Comparison of ENCODE assay signal across 16 cellular contexts in the genomic region with DNA sequence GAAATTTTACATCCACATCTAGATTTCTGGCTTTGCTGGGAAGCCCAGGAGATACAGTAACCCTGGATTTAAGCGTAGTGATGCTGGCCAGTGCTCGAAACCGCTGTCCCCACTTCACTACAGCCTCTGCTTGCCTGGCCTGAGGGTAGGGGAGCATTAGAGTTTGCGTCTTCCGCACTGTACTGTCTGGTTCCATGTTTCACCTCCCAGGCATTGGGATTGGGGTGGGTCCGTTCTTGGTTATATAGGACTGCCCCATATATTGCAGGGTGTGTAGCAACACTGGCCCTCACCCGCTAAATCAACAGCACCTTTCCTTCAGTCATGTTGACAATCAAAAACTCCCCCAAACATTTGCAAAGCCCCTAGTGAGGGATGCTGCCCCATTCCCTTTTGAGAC.
DNase-seq lines count a peak whose midpoint lies in the region; ATAC-seq, FAIRE-seq and TF ChIP-seq lines count a peak whose summit lies in the region.
"Had no signal": no experiment of that assay in that cellular context is flagged by ENCODE, and none has a peak within 500 bp of the region (broad histone marks: within the 10 kb centered on the region; RNA-seq: fewer than 3 reads in every experiment).

No MANE protein-coding gene starts in this region.

- H3K27me3 Mint-ChIP-seq in nephron progenitor cell (ENCODE audit: low read depth, poor library complexity), result peaks cover 4% of the 10 kb centered on the region
- H3K27me3 Mint-ChIP-seq: stimulated activated naive CD8-positive, alpha-beta T cell treated with anti-CD3 and anti-CD28 coated beads, Interleukin-15, Interleukin-2, amounts not matched to agents 100 ng/mL and 50 ng/mL, for 24 hours had no signal

- DNase-seq in A549 (ENCODE audit: low read depth in 1 of 2, low spot score in 1 of 2) (no peak), SJCRH30 (no peak), left lung (no peak), smooth muscle cell (lab: John Stamatoyannopoulos, UW; ENCODE audit: unreplicated experiment) (no peak), NCI-H1436 treated with DMSO at 0.1 percent for 48 hours (lab: John Stamatoyannopoulos, UW) (no peak), right lobe of liver (no peak), nephron progenitor cell (no peak)
- DNase-seq: endodermal cell, GOT3, mesendoderm, NCI-H1694 treated with DMSO at 0.1 percent for 48 hours, NCI-H510A treated with DMSO at 0.1 percent for 48 hours, PC-3 had no signal

- no peak for FAIRE-seq in A549 (lab: Jason Lieb, UNC)
- FAIRE-seq: TTC549 had no signal

- H3K9me3 ChIP-seq in A549, result no peaks in the 10 kb centered on the region
- H3K9me3 ChIP-seq in SJCRH30 (replicated peaks), result no peaks in the 10 kb centered on the region
- no peaks in the 10 kb centered on the region for H3K9me3 ChIP-seq in left lung
- no peaks in the 10 kb centered on the region for H3K9me3 ChIP-seq in smooth muscle cell (replicated peaks; ENCODE audit: low read depth)
- no peaks in the 10 kb centered on the region for H3K9me3 ChIP-seq in right lobe of liver

- H3K79me2 ChIP-seq in smooth muscle cell (ENCODE audit: low read depth), result no peaks in the 10 kb centered on the region

- WGBS in A549 (ENCODE audit: missing lambda C conversion rate), result 92% methylated on average over 7 of the region's 7 CpGs
- 96% methylated on average over 7 of the region's 7 CpGs for WGBS in smooth muscle cell (ENCODE audit: low lambda C conversion rate)
- WGBS in right lobe of liver (ENCODE audit: insufficient coverage, low coverage, low lambda C conversion rate, missing lambda C conversion rate), result 92% methylated on average over 3 of the region's 7 CpGs

- no peaks in the 10 kb centered on the region for H3K9me3 Mint-ChIP-seq in nephron progenitor cell
- H3K9me3 Mint-ChIP-seq: endodermal cell; stimulated activated naive CD8-positive, alpha-beta T cell treated with anti-CD3 and anti-CD28 coated beads, Interleukin-15, Interleukin-2, amounts not matched to agents 100 ng/mL and 50 ng/mL, for 24 hours had no signal

- CTCF ChIA-PET in A549 (lab: Yijun Ruan, JAX), result interaction anchor here (0.8 to 1.5 kb wide), 2 partner anchors 18 to 618 kb away, joined by 3 read pairs; no protein-coding TSS in a partner anchor

- H3K4me2 ChIP-seq in A549 (no peak overlapping the region), smooth muscle cell (no peak overlapping the region)

- no peak overlapping the region for H3K27ac Mint-ChIP-seq in nephron progenitor cell
- H3K27ac Mint-ChIP-seq: endodermal cell; stimulated activated naive CD8-positive, alpha-beta T cell treated with anti-CD3 and anti-CD28 coated beads, Interleukin-15, Interleukin-2, amounts not matched to agents 100 ng/mL and 50 ng/mL, for 24 hours had no signal

- no peak for TF ChIP-seq RAD21 in A549 (conservative IDR thresholded peaks at IDR 0.05 in 1 of 2, IDR thresholded peaks at IDR 0.05 in 1 of 2)

- TF ChIP-seq POLR2A in A549 (IDR thresholded peaks at IDR 0.05; ENCODE audit: low read length) (no peak), right lobe of liver (IDR thresholded peaks at IDR 0.05) (no peak)

- peaks cover 9% of the 10 kb centered on the region for H3K36me3 Mint-ChIP-seq in nephron progenitor cell (ENCODE audit: low read depth)

- H3K27me3 ChIP-seq in SJCRH30 (no peaks in the 10 kb centered on the region), left lung (no peaks in the 10 kb centered on the region), smooth muscle cell (ENCODE audit: low read depth) (no peaks in the 10 kb centered on the region), right lobe of liver (no peaks in the 10 kb centered on the region)

- POLR2A ChIA-PET in A549 (lab: Yijun Ruan, JAX), result no interaction called here

- no peak overlapping the region for H3K9ac ChIP-seq in smooth muscle cell (ENCODE audit: low read depth)

- no peak for TF ChIP-seq EP300 in A549 (IDR thresholded peaks at IDR 0.05)

- intact Hi-C loops in left lung (cut with DNase I), result no loop called here
- intact Hi-C loops in right lobe of liver (cut with DNase I), result no loop called here

- H3F3A ChIP-seq in smooth muscle cell (ENCODE audit: low read depth), result peaks cover 12% of the 10 kb centered on the region

- peaks cover 77% of the 10 kb centered on the region for H3K4me1 ChIP-seq in A549
- H3K4me1 ChIP-seq in SJCRH30, result peaks cover 78% of the 10 kb centered on the region
- peaks cover 29 to 68% of the 10 kb centered on the region in 2 donors for H3K4me1 ChIP-seq in left lung
- H3K4me1 ChIP-seq in smooth muscle cell (ENCODE audit: low read depth), result peaks cover 37% of the 10 kb centered on the region
- H3K4me1 ChIP-seq in right lobe of liver, result peaks cover 0 to 8% (median 2%) of the 10 kb centered on the region in 4 donors

- H3K36me3 ChIP-seq in SJCRH30 (no peaks in the 10 kb centered on the region), left lung (no peaks in the 10 kb centered on the region), smooth muscle cell (ENCODE audit: low read depth) (no peaks in the 10 kb centered on the region), right lobe of liver (no peaks in the 10 kb centered on the region)

- H3K4me3 Mint-ChIP-seq in nephron progenitor cell, result no peak overlapping the region
- H3K4me3 Mint-ChIP-seq: endodermal cell; stimulated activated naive CD8-positive, alpha-beta T cell treated with anti-CD3 and anti-CD28 coated beads, Interleukin-15, Interleukin-2, amounts not matched to agents 100 ng/mL and 50 ng/mL, for 24 hours had no signal

- H4K20me1 ChIP-seq in smooth muscle cell (ENCODE audit: low read depth), result no peaks in the 10 kb centered on the region

- no peak overlapping the region for H3K4me3 ChIP-seq in A549
- no peak overlapping the region for H3K4me3 ChIP-seq in SJCRH30
- H3K4me3 ChIP-seq in left lung, result no peak overlapping the region
- H3K4me3 ChIP-seq in smooth muscle cell, result no peak overlapping the region
- no peak overlapping the region for H3K4me3 ChIP-seq in right lobe of liver

- H3K27ac ChIP-seq in A549 (peak overlapping the region; percentile 75 to 85; a peak in 4 of 6 replicates), SJCRH30 (peak overlapping the region; percentile 100), left lung (peak overlapping the region; percentile 33 to 45), smooth muscle cell (ENCODE audit: low read depth) (peak overlapping the region; percentile 98), right lobe of liver (no peak overlapping the region)

- ATAC-seq in A549 (no peak), left lung (no peak), right lobe of liver (no peak), GM18519 (IDR thresholded peaks at IDR 0.05; ENCODE audit: low FRiP score, unreplicated experiment) (no peak)
- ATAC-seq: PC-3 had no signal

- H3K4me1 Mint-ChIP-seq in nephron progenitor cell, result peaks cover 92% of the 10 kb centered on the region

- no peak overlapping the region for H2AFZ ChIP-seq in smooth muscle cell (ENCODE audit: low read depth)

- TF ChIP-seq CTCF in A549 (IDR thresholded peaks at IDR 0.05) (no peak), left lung (IDR thresholded peaks at IDR 0.05) (no peak), smooth muscle cell (IDR thresholded peaks at IDR 0.05; ENCODE audit: borderline replicate concordance, insufficient read depth, poor library complexity, severe bottlenecking) (no peak), right lobe of liver (IDR thresholded peaks at IDR 0.05) (no peak), nephron progenitor cell (IDR thresholded peaks at IDR 0.05) (no peak)

TF ChIP-seq in A549, 52 proteins besides CTCF, POLR2A, EP300 and RAD21:
- TF ChIP-seq RCOR1 (IDR thresholded peaks at IDR 0.05; ENCODE audit: low read depth, low read length) (no peak), SMC3 (IDR thresholded peaks at IDR 0.05) (no peak), NR3C1 (IDR thresholded peaks at IDR 0.05) (no peak), EHMT2 (IDR thresholded peaks at IDR 0.05; ENCODE audit: low read depth) (no peak), NPAS2 (CRISPR knock-in tag; IDR thresholded peaks at IDR 0.05; ENCODE audit: borderline replicate concordance) (no peak), TP53 (CRISPR knock-in tag; IDR thresholded peaks at IDR 0.05) (no peak), HDAC2 (IDR thresholded peaks at IDR 0.05) (no peak), CBX8 (IDR thresholded peaks at IDR 0.05) (no peak)
TF ChIP-seq in A549: peak in this region for 0.

Comparison
In these comparisons a context has a peak if more than half of its experiments do, and no peak if none do; other contexts are left out.
1. H3K27ac ChIP-seq: peak in A549 (2 of 2), SJCRH30 (single experiment), left lung (2 of 2) and smooth muscle cell (single experiment); none in right lobe of liver (0 of 3).